ENCODE assay signal across 8 cellular contexts in the genomic region with DNA sequence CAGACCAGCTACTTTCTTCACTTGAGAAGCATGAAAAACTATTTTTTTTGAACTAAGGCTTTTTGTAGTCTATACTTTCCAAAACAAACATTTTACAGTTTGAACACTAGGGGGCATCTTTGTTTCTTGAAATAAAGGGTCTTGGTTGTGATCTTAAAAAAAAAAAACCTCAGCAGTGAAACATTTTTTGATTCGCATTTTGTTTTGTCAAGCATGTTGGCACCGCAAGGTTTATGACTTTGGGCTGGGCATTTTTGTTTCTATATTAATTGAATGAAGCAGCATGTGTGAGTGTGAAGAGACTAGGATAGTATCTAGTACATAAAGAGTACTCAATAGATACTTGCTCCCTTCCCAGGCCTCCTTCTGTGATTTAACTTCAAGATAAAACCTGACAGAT. TPM values are rescaled to one million over a fixed set of nuclear protein-coding genes. Genes with fewer than 3 reads are reported as not detected.
DNase-seq lines count a peak whose midpoint lies in the region; ATAC-seq, FAIRE-seq and TF ChIP-seq lines count a peak whose summit lies in the region.

No MANE protein-coding gene starts in this region.

- ATAC-seq in activated B cell treated with CpG ODN at 0.5 μM for 24 hours (ENCODE audit: low read depth) (peak; percentile 50), left ventricle myocardium superior (peak; percentile 72), GM21515 (IDR thresholded peaks at IDR 0.05; ENCODE audit: unreplicated experiment) (no peak)
- ATAC-seq in stimulated activated effector memory CD8-positive, alpha-beta T cell treated with anti-CD3 and anti-CD28 coated beads, Interleukin-12 subunit alpha, Interleukin-12 subunit beta, amount 100 ng/mL, for 72 hours = peak; percentile 60

- DNase-seq in GM12865 (ENCODE audit: low read depth) = peak; percentile 37
- peak; percentile 6 to 29 for DNase-seq in NCI-H2081 (lab: John Stamatoyannopoulos, UW)
- DNase-seq in activated B cell treated with CpG ODN at 0.5 μM for 24 hours = no peak
- DNase-seq in left ventricle myocardium superior = no peak
- no peak for DNase-seq in stimulated activated effector memory CD8-positive, alpha-beta T cell treated with anti-CD3 and anti-CD28 coated beads, Interleukin-12 subunit alpha, Interleukin-12 subunit beta, amount 100 ng/mL, for 72 hours (ENCODE audit: low spot score in 2 of 2)
- no peak for DNase-seq in ecto neural progenitor cell (ENCODE audit: low spot score)

- no peak overlapping the region for H3K4me3 Mint-ChIP-seq in activated B cell treated with CpG ODN at 0.5 μM for 24 hours
- no peak overlapping the region for H3K4me3 Mint-ChIP-seq in stimulated activated effector memory CD8-positive, alpha-beta T cell treated with anti-CD3 and anti-CD28 coated beads, Interleukin-12 subunit alpha, Interleukin-12 subunit beta, amount 100 ng/mL, for 72 hours

- H3K9me3 Mint-ChIP-seq in activated B cell treated with CpG ODN at 0.5 μM for 24 hours = no peaks in the 10 kb centered on the region
- no peaks in the 10 kb centered on the region for H3K9me3 Mint-ChIP-seq in stimulated activated effector memory CD8-positive, alpha-beta T cell treated with anti-CD3 and anti-CD28 coated beads, Interleukin-12 subunit alpha, Interleukin-12 subunit beta, amount 100 ng/mL, for 72 hours

- CTCF ChIA-PET in activated B cell treated with CpG ODN at 0.5 μM for 24 hours (lab: Charles Lee) = interaction anchor here (0.8 to 3.0 kb wide), 9 partner anchors 16 to 834 kb away, joined by 3 to 41 read pairs (median 3); no protein-coding TSS in a partner anchor

- no peaks in the 10 kb centered on the region for H3K27me3 Mint-ChIP-seq in activated B cell treated with CpG ODN at 0.5 μM for 24 hours

- intact Hi-C loops in activated B cell treated with CpG ODN at 0.5 μM for 24 hours (cut with micrococcal nuclease) (loop anchor here (1.0 to 5.0 kb wide), 7 partner anchors 82 to 834 kb away; no protein-coding TSS in a partner anchor), left ventricle myocardium superior (cut with micrococcal nuclease) (loop anchor here (5.0 to 10.0 kb wide), 2 partner anchors 742 to 799 kb away; no protein-coding TSS in a partner anchor)

- H3K27ac Mint-ChIP-seq in activated B cell treated with CpG ODN at 0.5 μM for 24 hours = no peak overlapping the region
- peak overlapping the region; percentile 14 for H3K27ac Mint-ChIP-seq in stimulated activated effector memory CD8-positive, alpha-beta T cell treated with anti-CD3 and anti-CD28 coated beads, Interleukin-12 subunit alpha, Interleukin-12 subunit beta, amount 100 ng/mL, for 72 hours

- no peak overlapping the region for H3K4me3 ChIP-seq in GM12865 (ENCODE audit: low read depth, low read length)

- POLR2A ChIA-PET in activated B cell treated with CpG ODN at 0.5 μM for 24 hours (lab: Charles Lee) = no interaction called here

- peaks cover 2% of the 10 kb centered on the region for H3K4me1 Mint-ChIP-seq in activated B cell treated with CpG ODN at 0.5 μM for 24 hours
- peaks cover 8% of the 10 kb centered on the region for H3K4me1 Mint-ChIP-seq in stimulated activated effector memory CD8-positive, alpha-beta T cell treated with anti-CD3 and anti-CD28 coated beads, Interleukin-12 subunit alpha, Interleukin-12 subunit beta, amount 100 ng/mL, for 72 hours

- FAIRE-seq in A204.1 (lab: Jason Lieb, UNC) = peak; percentile 97

- TF ChIP-seq CTCF in GM12865 (IDR thresholded peaks at IDR 0.05; ENCODE audit: insufficient read depth, low read depth, low read length, missing control alignments) = peak; percentile 35
- TF ChIP-seq CTCF in activated B cell treated with CpG ODN at 0.5 μM for 24 hours (IDR thresholded peaks at IDR 0.05) = peak; percentile 41

- H3K36me3 Mint-ChIP-seq in activated B cell treated with CpG ODN at 0.5 μM for 24 hours (ENCODE audit: low read depth) = peaks cover 26% of the 10 kb centered on the region
- no peaks in the 10 kb centered on the region for H3K36me3 Mint-ChIP-seq in stimulated activated effector memory CD8-positive, alpha-beta T cell treated with anti-CD3 and anti-CD28 coated beads, Interleukin-12 subunit alpha, Interleukin-12 subunit beta, amount 100 ng/mL, for 72 hours

RNA-seq across cellular contexts. Expression of a gene that starts 31.6 kb away (rescaled TPM):
- total RNA-seq in activated B cell treated with CpG ODN at 0.5 μM for 24 hours (not detected in 2 replicates), left ventricle myocardium superior (not detected)

Comparison
In these comparisons a context has a peak if more than half of its experiments do, and no peak if none do; other contexts are left out.
1. DNase-seq: peak in GM12865 (single experiment) and NCI-H2081 (2 of 2); none in activated B cell treated with CpG ODN at 0.5 μM for 24 hours (single experiment), left ventricle myocardium superior (single experiment), stimulated activated effector memory CD8-positive, alpha-beta T cell treated with anti-CD3 and anti-CD28 coated beads, Interleukin-12 subunit alpha, Interleukin-12 subunit beta, amount 100 ng/mL, for 72 hours (0 of 2) and ecto neural progenitor cell (single experiment).